Comparison of ENCODE assay signal across 20 cellular contexts in genomic region chr17:71446635-71447034, GRCh38.
"Had no signal": no experiment of that assay in that cellular context is flagged by ENCODE, and none has a peak within 500 bp of the region (broad histone marks: within the 10 kb centered on the region; RNA-seq: fewer than 3 reads in every experiment).

No MANE protein-coding gene starts in this region.

- FAIRE-seq: RCC 7860 had no signal

- DNase-seq: activated CD4-positive, alpha-beta T cell treated with anti-CD3 and anti-CD28 coated beads for 1 hour; activated CD4-positive, alpha-beta T cell treated with anti-CD3 and anti-CD28 coated beads, Interleukin-2, amount 10 ng/mL, durations not matched to agents 24 days and 14 days; activated CD4-positive, alpha-beta T cell treated with anti-CD3 and anti-CD28 coated beads, Interleukin-2, amount 50 U/mL, for 48 hours; activated CD8-positive, alpha-beta memory T cell treated with anti-CD3 and anti-CD28 coated beads, Interleukin-2, amount 10 ng/mL, durations not matched to agents 7 days and 5 days; activated effector memory CD4-positive, alpha-beta T cell treated with Interleukin-2 at 50 U/mL for 16 hours; activated naive CD4-positive, alpha-beta T cell treated with Interleukin-2 at 50 U/mL for 16 hours; activated T-cell treated with anti-CD3 and anti-CD28 coated beads, Interleukin-2, amount 50 U/mL, for 24 hours; amygdala; brain microvascular endothelial cell; cerebellar nuclear complex; KG1; NCI-H1048; NCI-H1417; NCI-H1930; NCI-H2171; NCI-H2227 treated with DMSO at 0.1 percent for 48 hours; NCI-H526 treated with DMSO at 0.1 percent for 48 hours; NCI-H82; SHP77 treated with DMSO at 0.1 percent for 48 hours had no signal

- H3K36me3 ChIP-seq: brain microvascular endothelial cell had no signal

- H3K27me3 ChIP-seq: brain microvascular endothelial cell had no signal
